Comparison of ENCODE assay signal across 14 cellular contexts in genomic region chr2:142742301-142743214, GRCh38.
A peak's percentile ranks its signal among the peaks of the same experiment; 100 is the strongest.
DNase-seq lines count a peak whose midpoint lies in the region; ATAC-seq and TF ChIP-seq lines count a peak whose summit lies in the region.
"Had no signal": no experiment of that assay in that cellular context is flagged by ENCODE, and none has a peak within 500 bp of the region (broad histone marks: within the 10 kb centered on the region; RNA-seq: fewer than 3 reads in every experiment).

No MANE protein-coding gene starts in this region.

- H3K27ac Mint-ChIP-seq in T-helper 2 cell treated with Interferon-gamma antibody and Interleukin-4, amounts not matched to agents 5 μg/mL and 100 μg/mL, for 36 hours = no peak overlapping the region

- H3K27ac ChIP-seq in HEK293 (ENCODE audit: extremely low read depth, low read depth, low read length) = no peak overlapping the region
- H3K27ac ChIP-seq in PC-3 (ENCODE audit: low read length) = no peak overlapping the region
- H3K27ac ChIP-seq: C4-2B had no signal

- no TSS peak for BruUV-seq in PC-3 (replicated peaks; lab: Mats Ljungman, UMichigan)

- POLR2A ChIA-PET in HEK293 (lab: Yijun Ruan, JAX) = interaction anchor here (0.7 kb wide), 1 partner anchor 209 kb away, joined by 4 read pairs; no protein-coding TSS in a partner anchor
- POLR2A ChIA-PET in PC-3 (lab: Charles Lee; ENCODE audit: unreplicated experiment) = interaction anchor here (0.6 kb wide), 1 partner anchor 38 kb away, joined by 4 read pairs; no protein-coding TSS in a partner anchor

- H3F3A ChIP-seq in PC-3 (ENCODE audit: low read length, unreplicated experiment) = no peaks in the 10 kb centered on the region

- intact Hi-C loops in PC-3 (cut with micrococcal nuclease) = no loop called here

- H3K79me2 ChIP-seq in PC-3 (ENCODE audit: low read length) = no peaks in the 10 kb centered on the region

- H3K36me3 ChIP-seq in HEK293 (ENCODE audit: control insufficient read depth in 2 of 2, insufficient read depth in 1 of 2, low read length in 2 of 2) (no peaks in the 10 kb centered on the region), PC-3 (ENCODE audit: low read depth, low read length) (no peaks in the 10 kb centered on the region)

- H3K4me1 ChIP-seq in HEK293 (ENCODE audit: control insufficient read depth, insufficient read depth, low read length) (no peaks in the 10 kb centered on the region), PC-3 (ENCODE audit: insufficient read depth, low read length) (no peaks in the 10 kb centered on the region)

- H3K27me3 Mint-ChIP-seq in T-helper 2 cell treated with Interferon-gamma antibody and Interleukin-4, amounts not matched to agents 5 μg/mL and 100 μg/mL, for 36 hours (ENCODE audit: low read depth) = no peaks in the 10 kb centered on the region

- no peak overlapping the region for H3K4me3 ChIP-seq in HEK293 (ENCODE audit: low read depth, low read length)
- no peak overlapping the region for H3K4me3 ChIP-seq in PC-3 (ENCODE audit: low read length)
- H3K4me3 ChIP-seq in foreskin fibroblast (ENCODE audit: low read depth in 1 of 2, low read length in 2 of 2) = no peak overlapping the region

- no peak overlapping the region for H3K4me2 ChIP-seq in PC-3 (ENCODE audit: low read length)

- H3K9me2 ChIP-seq in PC-3 (replicated peaks; ENCODE audit: low read length) = no peaks in the 10 kb centered on the region

- no peak overlapping the region for H2AFZ ChIP-seq in PC-3 (ENCODE audit: low read length)

- H3K36me3 Mint-ChIP-seq in T-helper 2 cell treated with Interferon-gamma antibody and Interleukin-4, amounts not matched to agents 5 μg/mL and 100 μg/mL, for 36 hours (ENCODE audit: low read depth) = no peaks in the 10 kb centered on the region

- H3K9ac ChIP-seq in PC-3 (ENCODE audit: low read length) = no peak overlapping the region

- H3K4me1 Mint-ChIP-seq in T-helper 2 cell treated with Interferon-gamma antibody and Interleukin-4, amounts not matched to agents 5 μg/mL and 100 μg/mL, for 36 hours (ENCODE audit: low read depth) = no peaks in the 10 kb centered on the region
- H3K4me1 Mint-ChIP-seq: neural crest cell had no signal

- H4K20me1 ChIP-seq in PC-3 (ENCODE audit: low read length) = no peaks in the 10 kb centered on the region

- H3K9me3 ChIP-seq in HEK293 (ENCODE audit: control insufficient read depth, insufficient read depth, low read depth, low read length) (no peaks in the 10 kb centered on the region), PC-3 (ENCODE audit: low read length) (0 out of 2 replicates have a peak, but pooled peaks cover 3% of the 10 kb centered on the region)

- H3K27me3 ChIP-seq in PC-3 (ENCODE audit: low read length) = no peaks in the 10 kb centered on the region

- no peak for ATAC-seq in PC-3
- no peak for ATAC-seq in HG03460 (IDR thresholded peaks at IDR 0.05; ENCODE audit: unreplicated experiment)
- ATAC-seq: left colon; stimulated activated naive CD8-positive, alpha-beta T cell treated with anti-CD3 and anti-CD28 coated beads, Interleukin-15, Interleukin-2, amounts not matched to agents 100 U/mL and 50 U/mL, for 24 hours had no signal

- no peak for TF ChIP-seq CTCF in HEK293 (tag by site-specific recombination; IDR thresholded peaks at IDR 0.05)
- TF ChIP-seq CTCF in PC-3 (conservative IDR thresholded peaks at IDR 0.05; ENCODE audit: low read depth, low read length) = no peak
- TF ChIP-seq CTCF in foreskin fibroblast (IDR thresholded peaks at IDR 0.05; ENCODE audit: low read depth, low read length) = no peak

- CTCF ChIA-PET in HEK293 (lab: Yijun Ruan, JAX) = no interaction called here
- CTCF ChIA-PET in PC-3 (lab: Charles Lee) = no interaction called here

- no peak overlapping the region for H3K4me3 Mint-ChIP-seq in T-helper 2 cell treated with Interferon-gamma antibody and Interleukin-4, amounts not matched to agents 5 μg/mL and 100 μg/mL, for 36 hours
- H3K4me3 Mint-ChIP-seq: neural crest cell had no signal

- H3K9me3 Mint-ChIP-seq in T-helper 2 cell treated with Interferon-gamma antibody and Interleukin-4, amounts not matched to agents 5 μg/mL and 100 μg/mL, for 36 hours = no peaks in the 10 kb centered on the region

- DNase-seq in EL (peak; percentile 38), PC-3 (peak; percentile 24), foreskin fibroblast (peak; percentile 24 to 45), GM19240 (ENCODE audit: insufficient read length, low spot score) (no peak)
- DNase-seq in T-helper 2 cell treated with Interferon-gamma antibody and Interleukin-4, amounts not matched to agents 5 μg/mL and 100 μg/mL, for 36 hours (ENCODE audit: low spot score) = no peak
- no peak for DNase-seq in stimulated activated CD4-positive, alpha-beta T cell treated with anti-CD3 and anti-CD28 coated beads, Interleukin-2, amount 100 ng/mL, for 24 hours
- DNase-seq: aorta; left colon; stimulated activated CD4-positive, alpha-beta T cell treated with anti-CD3 and anti-CD28 coated beads, Interleukin-1b, Interleukin-23, amount 100 ng/mL, for 48 hours; stimulated activated naive CD8-positive, alpha-beta T cell treated with anti-CD3 and anti-CD28 coated beads, Interleukin-15, Interleukin-2, amounts not matched to agents 100 U/mL and 50 U/mL, for 24 hours had no signal

TF ChIP-seq in HEK293, 187 proteins besides CTCF, POLR2A, EP300 and RAD21:
- no peak for TF ChIP-seq ZNF571 (tag by site-specific recombination; IDR thresholded peaks at IDR 0.05)
- TF ChIP-seq SETDB1 (IDR thresholded peaks at IDR 0.05; ENCODE audit: insufficient read length, low read length) = peak; percentile 1
- no peak for TF ChIP-seq ZBTB44 (tag by site-specific recombination; IDR thresholded peaks at IDR 0.05)

Comparison
In these comparisons a context has a peak if more than half of its experiments do, and no peak if none do; other contexts are left out.
1. DNase-seq: peak in EL (single experiment), PC-3 (single experiment) and foreskin fibroblast (2 of 2); none in GM19240 (single experiment), T-helper 2 cell treated with Interferon-gamma antibody and Interleukin-4, amounts not matched to agents 5 μg/mL and 100 μg/mL, for 36 hours (single experiment) and stimulated activated CD4-positive, alpha-beta T cell treated with anti-CD3 and anti-CD28 coated beads, Interleukin-2, amount 100 ng/mL, for 24 hours (0 of 2).